10 cellular contexts compared by ENCODE assay signal in the genomic region with DNA sequence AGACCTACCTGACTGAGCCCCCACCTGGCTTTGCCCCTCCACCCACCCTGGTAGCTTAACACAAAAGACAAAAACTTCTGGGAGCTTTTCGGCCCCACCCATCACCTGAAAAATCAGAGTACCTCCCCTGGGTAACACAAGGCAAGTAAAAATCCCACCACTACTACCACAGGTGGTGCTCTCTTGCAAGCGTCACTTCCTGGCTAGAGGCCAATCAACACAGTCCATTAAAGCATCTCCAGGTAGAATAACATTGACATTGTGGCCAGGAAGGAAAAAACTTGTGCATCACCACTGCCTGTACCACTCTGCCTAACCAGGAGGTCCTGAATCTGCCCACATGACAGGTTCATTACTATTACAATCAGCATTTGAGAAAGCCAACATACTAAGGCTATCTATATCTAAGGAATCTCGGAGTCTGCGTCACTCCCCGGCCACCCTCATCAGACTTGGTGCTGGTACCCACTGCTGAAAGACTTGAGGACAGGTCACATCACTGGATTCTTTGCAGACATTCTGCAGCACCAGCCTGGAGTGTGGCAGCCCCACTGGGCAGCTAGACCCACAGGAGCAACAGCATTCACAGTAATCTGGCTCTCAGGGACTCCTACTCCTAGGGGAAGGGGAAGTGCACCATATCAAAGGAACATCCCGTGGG.
A peak's percentile ranks its signal among the peaks of the same experiment; 100 is the strongest.
DNase-seq lines count a peak whose midpoint lies in the region; ATAC-seq and TF ChIP-seq lines count a peak whose summit lies in the region.
"Had no signal": no experiment of that assay in that cellular context is flagged by ENCODE, and none has a peak within 500 bp of the region (broad histone marks: within the 10 kb centered on the region; RNA-seq: fewer than 3 reads in every experiment).

No MANE protein-coding gene starts in this region.

- H2AK5ac ChIP-seq in mesenchymal stem cell (ENCODE audit: low read length, severe bottlenecking) = no peak overlapping the region

- no peaks in the 10 kb centered on the region for H3K36me3 ChIP-seq in prostate gland
- no peaks in the 10 kb centered on the region for H3K36me3 ChIP-seq in mesenchymal stem cell (ENCODE audit: control insufficient read depth in 1 of 2, insufficient read depth in 2 of 2, low read depth in 1 of 2, low read length in 2 of 2)
- H3K36me3 ChIP-seq in osteoblast (ENCODE audit: insufficient read depth, low read length) = no peaks in the 10 kb centered on the region

- H3K27me3 ChIP-seq in prostate gland (replicated peaks; ENCODE audit: insufficient read depth) = no peaks in the 10 kb centered on the region
- H3K27me3 ChIP-seq in mesenchymal stem cell (ENCODE audit: control insufficient read depth in 1 of 2, insufficient read depth in 1 of 2, low read length in 2 of 2) = no peaks in the 10 kb centered on the region
- no peaks in the 10 kb centered on the region for H3K27me3 ChIP-seq in osteoblast (ENCODE audit: insufficient read depth, low read length)

- no peak overlapping the region for H4K91ac ChIP-seq in mesenchymal stem cell (ENCODE audit: low read length)

- no peak overlapping the region for H2BK12ac ChIP-seq in mesenchymal stem cell (ENCODE audit: low read length in 2 of 2)

- no peak overlapping the region for H2BK5ac ChIP-seq in mesenchymal stem cell (ENCODE audit: low read depth, low read length, poor library complexity, severe bottlenecking)

- no peak overlapping the region for H3K4me2 ChIP-seq in mesenchymal stem cell (ENCODE audit: low read length, poor library complexity, severe bottlenecking)
- H3K4me2 ChIP-seq in osteoblast (ENCODE audit: insufficient read depth, low read length) = no peak overlapping the region
- H3K4me2 ChIP-seq: smooth muscle cell had no signal

- H3K14ac ChIP-seq in mesenchymal stem cell (ENCODE audit: low read length in 2 of 2) = peak overlapping the region in 1 of 2 experiments; percentile 36

- ATAC-seq in GM18519 (IDR thresholded peaks at IDR 0.05; ENCODE audit: low FRiP score, unreplicated experiment) = no peak

- H3K79me2 ChIP-seq in osteoblast (ENCODE audit: insufficient read depth, low read length) = peaks cover 2% of the 10 kb centered on the region

- no peak overlapping the region for H3K9ac ChIP-seq in mesenchymal stem cell (ENCODE audit: low read length)

- peak; percentile 5 for DNase-seq in DMS153 treated with DMSO at 0.1 percent for 48 hours (lab: John Stamatoyannopoulos, UW; ENCODE audit: unreplicated experiment)
- peak; percentile 57 for DNase-seq in NCI-H2029 treated with DMSO at 0.1 percent for 48 hours (lab: John Stamatoyannopoulos, UW)
- no peak for DNase-seq in caudate nucleus (lab: John Stamatoyannopoulos, UW)
- DNase-seq in prostate gland (ENCODE audit: low spot score) = peak; percentile 51
- DNase-seq in mesenchymal stem cell = no peak
- no peak for DNase-seq in osteoblast (ENCODE audit: insufficient read length, low spot score, missing footprints)
- DNase-seq: NCI-H1092 treated with DMSO at 0.1 percent for 48 hours, nephron progenitor cell had no signal

- H3K4me3 ChIP-seq in prostate gland = no peak overlapping the region
- H3K4me3 ChIP-seq in mesenchymal stem cell (ENCODE audit: insufficient read depth in 1 of 2, low read depth in 1 of 2, low read length in 2 of 2) = no peak overlapping the region
- H3K4me3 ChIP-seq in osteoblast (ENCODE audit: insufficient read depth, low read length) = no peak overlapping the region
- H3K4me3 ChIP-seq: smooth muscle cell had no signal

- peak overlapping the region; percentile 59 for H3K27ac ChIP-seq in caudate nucleus (ENCODE audit: low read depth, low read length)
- H3K27ac ChIP-seq in prostate gland = no peak overlapping the region
- H3K27ac ChIP-seq in mesenchymal stem cell (ENCODE audit: low read length, poor library complexity, severe bottlenecking) = no peak overlapping the region
- no peak overlapping the region for H3K27ac ChIP-seq in osteoblast (ENCODE audit: low read depth, low read length)

- intact Hi-C loops in prostate gland (cut with DNase I) = no loop called here

- H2AFZ ChIP-seq in mesenchymal stem cell (ENCODE audit: low read depth, low read length) = no peak overlapping the region
- H2AFZ ChIP-seq in osteoblast (ENCODE audit: low read length) = no peak overlapping the region

- no peak overlapping the region for H4K8ac ChIP-seq in mesenchymal stem cell (ENCODE audit: low read length)

- no peak overlapping the region for H2BK120ac ChIP-seq in mesenchymal stem cell (ENCODE audit: low read depth, low read length)

- no peak overlapping the region for H3K4ac ChIP-seq in mesenchymal stem cell (ENCODE audit: low read depth in 1 of 2, low read length in 2 of 2)

- H3K18ac ChIP-seq in mesenchymal stem cell (ENCODE audit: low read depth in 1 of 2, low read length in 2 of 2) = no peak overlapping the region

- H4K20me1 ChIP-seq in osteoblast (ENCODE audit: insufficient read depth, low read length) = peaks cover 6% of the 10 kb centered on the region

- H3K9me3 ChIP-seq in prostate gland (no peaks in the 10 kb centered on the region), mesenchymal stem cell (ENCODE audit: control insufficient read depth, low read length) (no peaks in the 10 kb centered on the region), osteoblast (ENCODE audit: low read depth, low read length) (no peaks in the 10 kb centered on the region)

- WGBS in prostate gland = 83% methylated on average over 6 of the region's 6 CpGs
- 91% methylated on average over 6 of the region's 6 CpGs for WGBS in mesenchymal stem cell

- no peak overlapping the region for H2BK15ac ChIP-seq in mesenchymal stem cell (ENCODE audit: low read depth, poor library complexity, severe bottlenecking)

- H3K79me1 ChIP-seq in mesenchymal stem cell (replicated peaks; ENCODE audit: low read length, poor library complexity, severe bottlenecking) = peaks cover 29% of the 10 kb centered on the region

- TF ChIP-seq CTCF in prostate gland (IDR thresholded peaks at IDR 0.05) (no peak), osteoblast (IDR thresholded peaks at IDR 0.05; ENCODE audit: extremely low read depth, low read depth, low read length) (no peak)

- H3K4me1 ChIP-seq in prostate gland (replicated peaks) = peaks cover 4% of the 10 kb centered on the region
- H3K4me1 ChIP-seq in mesenchymal stem cell (ENCODE audit: control insufficient read depth, insufficient read depth, low read depth, low read length) = peaks cover 17% of the 10 kb centered on the region
- no peaks in the 10 kb centered on the region for H3K4me1 ChIP-seq in osteoblast (ENCODE audit: insufficient read depth, low read length)

- H3K23ac ChIP-seq in mesenchymal stem cell (ENCODE audit: low read length in 2 of 2) = no peak overlapping the region

- TF ChIP-seq POLR2A in prostate gland (IDR thresholded peaks at IDR 0.05) = no peak

Comparison
In these comparisons a context has a peak if more than half of its experiments do, and no peak if none do; other contexts are left out.
1. DNase-seq: peak in DMS153 treated with DMSO at 0.1 percent for 48 hours (single experiment), NCI-H2029 treated with DMSO at 0.1 percent for 48 hours (single experiment) and prostate gland (single experiment); none in caudate nucleus (0 of 61), mesenchymal stem cell (single experiment) and osteoblast (single experiment).